ENCODE assay signal across 17 cellular contexts in the genomic region with DNA sequence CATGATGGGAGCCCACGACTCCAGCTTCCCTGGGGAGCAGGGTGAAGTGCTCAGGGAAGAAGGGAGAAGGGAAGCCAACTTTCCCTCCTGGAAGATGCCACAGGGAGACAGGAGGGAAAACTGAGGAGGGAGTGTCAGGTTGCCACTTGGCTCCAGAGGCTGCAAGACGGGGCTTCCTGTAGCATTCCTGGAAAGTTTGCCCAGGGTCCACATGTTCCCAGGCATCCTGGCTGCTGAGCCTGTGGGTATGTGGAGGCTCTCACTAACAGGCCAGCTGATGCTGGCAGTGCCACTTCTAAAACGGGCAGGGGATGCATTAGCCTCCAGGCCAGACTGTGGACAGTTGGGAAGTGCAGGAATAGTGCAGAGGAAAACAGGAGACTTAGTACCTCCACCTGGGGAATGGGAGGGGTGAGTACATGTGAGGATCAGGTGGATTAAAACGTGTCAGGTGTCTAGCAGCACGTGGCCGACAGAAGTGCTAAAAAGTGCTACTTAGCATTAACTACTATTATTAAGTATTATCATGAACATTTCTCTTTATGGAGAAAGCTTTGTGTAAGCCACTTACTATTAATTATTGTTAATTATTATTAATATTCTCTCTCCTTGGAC. TPM values are rescaled to one million over a fixed set of nuclear protein-coding genes. Genes with fewer than 3 reads are reported as not detected.
DNase-seq lines count a peak whose midpoint lies in the region; ATAC-seq, FAIRE-seq and TF ChIP-seq lines count a peak whose summit lies in the region.
"Had no signal": no experiment of that assay in that cellular context is flagged by ENCODE, and none has a peak within 500 bp of the region (broad histone marks: within the 10 kb centered on the region; RNA-seq: fewer than 3 reads in every experiment).

No MANE protein-coding gene starts in this region.

- no peak for TF ChIP-seq RAD21 in IMR-90 (IDR thresholded peaks at IDR 0.05; ENCODE audit: low read length)
- TF ChIP-seq RAD21 in H1 (IDR thresholded peaks at IDR 0.05 in 1 of 2, conservative IDR thresholded peaks at IDR 0.05 in 1 of 2; ENCODE audit: low read depth in 2 of 2, low read length in 2 of 2): no peak

- H3K56ac ChIP-seq in IMR-90 (ENCODE audit: extremely low read depth, insufficient read depth, low read length): no peak overlapping the region
- no peak overlapping the region for H3K56ac ChIP-seq in H1 (replicated peaks; ENCODE audit: insufficient read length, low read depth, low read length)

- H3K18ac ChIP-seq in IMR-90 (ENCODE audit: low read depth, low read length) (no peak overlapping the region), H1 (ENCODE audit: extremely low read depth, low read length) (no peak overlapping the region)

- H4K91ac ChIP-seq in IMR-90 (ENCODE audit: insufficient read depth, low read depth, low read length) (no peak overlapping the region), H1 (replicated peaks; ENCODE audit: insufficient read length, low read length) (no peak overlapping the region)

- no peak overlapping the region for H2AK9ac ChIP-seq in IMR-90 (replicated peaks; ENCODE audit: low read depth, low read length, poor library complexity)

- intact Hi-C loops in IMR-90 (cut with micrococcal nuclease): no loop called here
- intact Hi-C loops in pancreas (cut with DNase I): no loop called here

- ATAC-seq in IMR-90 (ENCODE audit: low read depth): no peak
- ATAC-seq in RWPE2 (ENCODE audit: low read depth): 0 out of 3 replicates have a peak, but pooled peaks have one; percentile 17
- peak; percentile 51 to 67 (median 59) for ATAC-seq in pancreas
- ATAC-seq: A549, GM12878, GM23338 had no signal

- H3K4ac ChIP-seq in IMR-90 (ENCODE audit: low read depth, low read length): no peak overlapping the region
- H3K4ac ChIP-seq in H1 (replicated peaks; ENCODE audit: insufficient read length, low read depth, low read length): no peak overlapping the region

- H2BK20ac ChIP-seq in IMR-90 (ENCODE audit: low read depth, low read length): no peak overlapping the region
- no peak overlapping the region for H2BK20ac ChIP-seq in H1 (ENCODE audit: low read length)

- no peak for TF ChIP-seq CTCF in IMR-90 (conservative IDR thresholded peaks at IDR 0.05; ENCODE audit: low read depth, low read length)
- no peak for TF ChIP-seq CTCF in RWPE2 (IDR thresholded peaks at IDR 0.05; ENCODE audit: poor library complexity, severe bottlenecking)
- no peak for TF ChIP-seq CTCF in H1 (IDR thresholded peaks at IDR 0.05; ENCODE audit: control extremely low read depth in 1 of 3, insufficient read depth in 1 of 3, low read depth in 1 of 3, low read length in 3 of 3)
- no peak for TF ChIP-seq CTCF in pancreas (IDR thresholded peaks at IDR 0.05)

- CTCF ChIA-PET in IMR-90 (lab: Yijun Ruan, JAX) (interaction anchor here (0.6 to 0.8 kb wide), 2 partner anchors 51 to 78 kb away, joined by 3 read pairs; a partner anchor contains a TSS), H1 (lab: Charles Lee; ENCODE audit: partially characterized antibody) (interaction anchor here (0.6 to 1.7 kb wide), 4 partner anchors 10 to 50 kb away, joined by 3 to 9 read pairs (median 3); no protein-coding TSS in a partner anchor)

- no TSS peak for BruUV-seq in IMR-90 (replicated peaks; lab: Mats Ljungman, UMichigan)

- H3K4me2 ChIP-seq in IMR-90 (ENCODE audit: low read depth, low read length): no peak overlapping the region
- H3K4me2 ChIP-seq in H1 (ENCODE audit: insufficient read depth in 1 of 2, low read depth in 2 of 2, low read length in 2 of 2): no peak overlapping the region
- H3K4me2 ChIP-seq: A549, GM23338 had no signal

- H3K4me3 Mint-ChIP-seq in T-helper 2 cell treated with Interferon-gamma antibody and Interleukin-4, amounts not matched to agents 5 μg/mL and 100 μg/mL, for 36 hours: no peak overlapping the region
- H3K4me3 Mint-ChIP-seq: CD4-positive, alpha-beta memory T cell; GM23338; H9 had no signal

- H2BK5ac ChIP-seq in IMR-90 (ENCODE audit: low read depth, low read length, poor library complexity, severe bottlenecking): no peak overlapping the region
- no peak overlapping the region for H2BK5ac ChIP-seq in H1 (ENCODE audit: low read depth, low read length)

- no peak for TF ChIP-seq EP300 in H1 (IDR thresholded peaks at IDR 0.05; ENCODE audit: borderline replicate concordance in 1 of 2, low read depth in 2 of 2, low read length in 2 of 2)

- no peaks in the 10 kb centered on the region for H3K36me3 ChIP-seq in IMR-90 (ENCODE audit: control insufficient read depth, insufficient read depth, low read length)
- no peaks in the 10 kb centered on the region for H3K36me3 ChIP-seq in RWPE2 (ENCODE audit: low read depth)
- no peaks in the 10 kb centered on the region for H3K36me3 ChIP-seq in H1 (ENCODE audit: control insufficient read depth in 2 of 4, insufficient read depth in 4 of 4, low read length in 3 of 4)
- no peaks in the 10 kb centered on the region for H3K36me3 ChIP-seq in pancreas
- H3K36me3 ChIP-seq: BE2C had no signal

- H2AFZ ChIP-seq in IMR-90 (replicated peaks; ENCODE audit: low read length, poor library complexity) (peak overlapping the region; percentile 54), H1 (ENCODE audit: low read length) (no peak overlapping the region)

- H3K23ac ChIP-seq in IMR-90 (ENCODE audit: low read depth, low read length): no peak overlapping the region
- H3K23ac ChIP-seq in H1 (ENCODE audit: insufficient read length): no peak overlapping the region

- WGBS in IMR-90 (ENCODE audit: extremely low coverage in 2 of 2, insufficient read length in 1 of 2), 2 experiments: 80% methylated on average over 1 of the region's 6 CpGs; no CpG with 5 or more reads in 1 of the 2 experiments
- 78% methylated on average over 6 of the region's 6 CpGs; no CpG with 5 or more reads in 1 of the 2 experiments for WGBS in H1 (ENCODE audit: extremely low coverage in 1 of 2, insufficient coverage in 1 of 2, insufficient read length in 1 of 2, insufficient replicate concordance in 2 of 2, low coverage in 1 of 2, low lambda C conversion rate in 2 of 2, missing lambda C conversion rate in 1 of 2), 2 experiments
- WGBS in pancreas, 2 donors: 36 to 45% methylated on average over 6 of the region's 6 CpGs

- POLR2A ChIA-PET in IMR-90 (lab: Charles Lee; ENCODE audit: unreplicated experiment): no interaction called here
- POLR2A ChIA-PET in H1 (lab: Charles Lee; ENCODE audit: partially characterized antibody): no interaction called here

- H3K4me1 ChIP-seq in IMR-90 (ENCODE audit: control insufficient read depth, insufficient read depth, low read length) (peaks cover 12% of the 10 kb centered on the region), RWPE2 (ENCODE audit: insufficient read depth, poor library complexity, severe bottlenecking) (no peaks in the 10 kb centered on the region), H1 (replicated peaks in 1 of 4; ENCODE audit: control insufficient read depth in 3 of 4, insufficient read depth in 4 of 4, low read length in 3 of 4) (peaks cover 0 to 5% (median 3%) of the 10 kb centered on the region in 4 experiments; a peak in 3 of 7 replicates), pancreas (peaks cover 17 to 34% (median 23%) of the 10 kb centered on the region in 3 donors)
- H3K4me1 ChIP-seq: A549, BE2C had no signal

- H3K9ac ChIP-seq in IMR-90 (ENCODE audit: low read depth, low read length): no peak overlapping the region
- no peak overlapping the region for H3K9ac ChIP-seq in H1 (replicated peaks in 1 of 4; ENCODE audit: extremely low read depth in 1 of 4, low read depth in 3 of 4, low read length in 3 of 4)

- TF ChIP-seq POLR2A in IMR-90 (IDR thresholded peaks at IDR 0.05; ENCODE audit: low read depth, low read length): no peak
- TF ChIP-seq POLR2A in H1 (IDR thresholded peaks at IDR 0.05; ENCODE audit: control extremely low read depth in 1 of 2, low read depth in 2 of 2, low read length in 2 of 2): no peak

- no peak overlapping the region for H3K4me3 ChIP-seq in IMR-90 (ENCODE audit: insufficient read depth, low read depth, low read length)
- H3K4me3 ChIP-seq in RWPE2 (ENCODE audit: severe bottlenecking): no peak overlapping the region
- no peak overlapping the region for H3K4me3 ChIP-seq in H1 (ENCODE audit: extremely low read depth in 1 of 4, insufficient read depth in 2 of 4, low read depth in 3 of 4, low read length in 4 of 4)
- H3K4me3 ChIP-seq in pancreas: no peak overlapping the region
- H3K4me3 ChIP-seq: A549, GM12878, GM23338 had no signal

- peak overlapping the region; percentile 50; the same call in 1 of the 2 replicates for H2BK12ac ChIP-seq in H1 (ENCODE audit: low read depth, low read length)

- no peaks in the 10 kb centered on the region for H3K36me3 Mint-ChIP-seq in T-helper 2 cell treated with Interferon-gamma antibody and Interleukin-4, amounts not matched to agents 5 μg/mL and 100 μg/mL, for 36 hours (ENCODE audit: low read depth)
- H3K36me3 Mint-ChIP-seq: CD4-positive, alpha-beta memory T cell had no signal

- peaks cover 18% of the 10 kb centered on the region for H3K9me3 Mint-ChIP-seq in T-helper 2 cell treated with Interferon-gamma antibody and Interleukin-4, amounts not matched to agents 5 μg/mL and 100 μg/mL, for 36 hours

- H2BK15ac ChIP-seq in IMR-90 (ENCODE audit: low read depth, low read length): no peak overlapping the region
- H2BK15ac ChIP-seq in H1 (ENCODE audit: low read length): no peak overlapping the region

- no peaks in the 10 kb centered on the region for H3K4me1 Mint-ChIP-seq in T-helper 2 cell treated with Interferon-gamma antibody and Interleukin-4, amounts not matched to agents 5 μg/mL and 100 μg/mL, for 36 hours (ENCODE audit: low read depth)
- H3K4me1 Mint-ChIP-seq: CD4-positive, alpha-beta memory T cell had no signal

- H4K5ac ChIP-seq in IMR-90 (ENCODE audit: low read depth, low read length) (no peak overlapping the region), H1 (ENCODE audit: insufficient read length, low read depth, low read length) (no peak overlapping the region)

- H3K27ac Mint-ChIP-seq in T-helper 2 cell treated with Interferon-gamma antibody and Interleukin-4, amounts not matched to agents 5 μg/mL and 100 μg/mL, for 36 hours: no peak overlapping the region
- H3K27ac Mint-ChIP-seq: CD4-positive, alpha-beta memory T cell; GM23338; H9 had no signal

- H2BK120ac ChIP-seq in IMR-90 (ENCODE audit: low read depth, low read length) (no peak overlapping the region), H1 (replicated peaks; ENCODE audit: low read depth, low read length) (no peak overlapping the region)

- H4K20me1 ChIP-seq in IMR-90 (ENCODE audit: insufficient read depth, low read length) (no peaks in the 10 kb centered on the region), H1 (replicated peaks in 1 of 2; ENCODE audit: control insufficient read depth in 1 of 2, insufficient read depth in 2 of 2, low read length in 2 of 2) (no peaks in the 10 kb centered on the region)

- DNase-seq in IMR-90: no peak
- no peak for DNase-seq in RWPE2 (ENCODE audit: low spot score)
- no peak for DNase-seq in H1 (ENCODE audit: low read depth in 1 of 2, low spot score in 2 of 2)
- peak in 1 of 6 donors; percentile 39 for DNase-seq in pancreas
- DNase-seq in T-helper 2 cell treated with Interferon-gamma antibody and Interleukin-4, amounts not matched to agents 5 μg/mL and 100 μg/mL, for 36 hours (ENCODE audit: low spot score): no peak
- DNase-seq in NCI-H748 treated with DMSO at 0.1 percent for 48 hours (lab: John Stamatoyannopoulos, UW): no peak
- DNase-seq: BE2C; CD4-positive, alpha-beta memory T cell; DMS79; H9 had no signal

- H3K79me1 ChIP-seq in IMR-90 (ENCODE audit: low read depth in 1 of 2, low read length in 2 of 2): no peaks in the 10 kb centered on the region
- H3K79me1 ChIP-seq in H1 (ENCODE audit: low read depth, low read length): no peaks in the 10 kb centered on the region

- dilution Hi-C loops in IMR-90 (cut with HindIII; ENCODE audit: low sequenced_read_pairs, unreplicated experiment): no loop called here

- H3K14ac ChIP-seq in IMR-90 (replicated peaks; ENCODE audit: low read depth, low read length) (no peak overlapping the region; the same call in 1 of the 2 replicates), H1 (ENCODE audit: insufficient read length) (no peak overlapping the region)

- in situ Hi-C loops in IMR-90 (cut with MboI; ENCODE audit: low sequenced_read_pairs): no loop called here

- peaks cover 3% of the 10 kb centered on the region; the same call in 1 of the 2 replicates for H3K9me1 ChIP-seq in IMR-90 (ENCODE audit: insufficient read depth, low read length)

- H3K27me3 Mint-ChIP-seq in T-helper 2 cell treated with Interferon-gamma antibody and Interleukin-4, amounts not matched to agents 5 μg/mL and 100 μg/mL, for 36 hours (ENCODE audit: low read depth): no peaks in the 10 kb centered on the region

- no peak overlapping the region for H3K27ac ChIP-seq in IMR-90 (ENCODE audit: insufficient read depth, low read length)
- no peak overlapping the region for H3K27ac ChIP-seq in RWPE2 (ENCODE audit: poor library complexity, severe bottlenecking)
- no peak overlapping the region for H3K27ac ChIP-seq in H1 (ENCODE audit: low read depth, low read length)
- H3K27ac ChIP-seq in pancreas: peak overlapping the region; percentile 22 to 80 (median 52)
- H3K27ac ChIP-seq: A549, C4-2B had no signal

- H3K23me2 ChIP-seq in H1 (ENCODE audit: low read depth, low read length): no peaks in the 10 kb centered on the region

- H2AK5ac ChIP-seq in IMR-90 (ENCODE audit: low read depth, low read length) (0 out of 2 replicates have a peak overlapping the region, but pooled peaks have one; percentile 48), H1 (ENCODE audit: low read depth, low read length) (no peak overlapping the region)

- H3K9me3 ChIP-seq in IMR-90 (ENCODE audit: control insufficient read depth, insufficient read depth, low read length) (peaks cover 6% of the 10 kb centered on the region), RWPE2 (ENCODE audit: severe bottlenecking) (no peaks in the 10 kb centered on the region), H1 (ENCODE audit: insufficient read depth in 2 of 2, low read depth in 1 of 2, low read length in 1 of 2) (peaks cover 6 to 7% of the 10 kb centered on the region in 2 experiments; a peak in 3 of 4 replicates), pancreas (no peaks in the 10 kb centered on the region)
- H3K9me3 ChIP-seq: BE2C had no signal

- H3K79me2 ChIP-seq in H1 (ENCODE audit: control insufficient read depth in 1 of 2, insufficient read depth in 2 of 2, low read length in 2 of 2): no peaks in the 10 kb centered on the region

- H4K8ac ChIP-seq in IMR-90 (ENCODE audit: low read depth in 2 of 2, low read length in 2 of 2) (no peak overlapping the region), H1 (ENCODE audit: extremely low read depth, insufficient read depth, low read length) (no peak overlapping the region)

- H3K27me3 ChIP-seq in IMR-90 (ENCODE audit: control insufficient read depth, insufficient read depth, low read length) (peaks cover 4% of the 10 kb centered on the region; the same call in 1 of the 2 replicates), RWPE2 (ENCODE audit: insufficient read depth, poor library complexity, severe bottlenecking) (no peaks in the 10 kb centered on the region), H1 (replicated peaks in 1 of 4; ENCODE audit: control insufficient read depth in 3 of 4, extremely low read depth in 1 of 4, insufficient read depth in 3 of 4, low read length in 3 of 4) (no peaks in the 10 kb centered on the region), pancreas (no peaks in the 10 kb centered on the region)

- no peak for FAIRE-seq in H1 (lab: Jason Lieb, UNC)
- no peak for FAIRE-seq in pancreas (lab: Jason Lieb, UNC)
- FAIRE-seq: GM12878, GM18507 had no signal

RNA-seq across cellular contexts. Expression of a gene that starts 33.2 kb away (rescaled TPM):
- not detected in 2 replicates for total RNA-seq in IMR-90 (2012; rRNA removed)
- polyA plus RNA-seq in IMR-90 (2012; rRNA removed): not detected in 2 replicates
- not detected in 2 replicates for polyA plus RNA-seq in IMR-90 (2012; cell fraction: cytosol; rRNA removed)
- not detected in 2 replicates for polyA plus RNA-seq in IMR-90 (2012; cell fraction: nucleus; rRNA removed; ENCODE audit: low replicate concordance)
- not detected in 2 replicates for total RNA-seq in H1 (2021; fragmentation: NEBNext Ultra II Directional; extraction: Animal tissue kit (Norgen Biotek cat#: 25700))
- polyA plus RNA-seq in H1 (2011; rRNA removed): not detected in 2 replicates
- not detected for polyA plus RNA-seq in H1 (2011; cell fraction: cytosol; rRNA removed)
- polyA plus RNA-seq in H1 (2011; cell fraction: nucleus; rRNA removed): not detected
- not detected in 4 replicates for polyA plus RNA-seq in H1 (2012, experiment 1 of 2)
- not detected for polyA plus RNA-seq in H1 (2012, experiment 2 of 2)
- not detected for polyA plus RNA-seq in H1 (2013, experiment 1 of 2)
- polyA plus RNA-seq in H1 (2013, experiment 2 of 2): not detected
- not detected in 2 replicates for polyA minus RNA-seq in H1 (2011; rRNA and poly(A)+ RNA removed)
- not detected for polyA minus RNA-seq in H1 (2011; cell fraction: cytosol; rRNA and poly(A)+ RNA removed)
- polyA minus RNA-seq in H1 (2011; cell fraction: nucleus; rRNA and poly(A)+ RNA removed): not detected
- total RNA-seq in pancreas: 1 to 10 TPM in 5 of 6 donors, under 1 TPM in 1; 0.88 to 6.4 (median 2.0) TPM
- polyA plus RNA-seq in pancreas: 1 to 10 TPM in 1 of 2 donors, under 1 TPM in 1; 0.59 to 1.3 TPM
- total RNA-seq: CD4-positive, alpha-beta memory T cell; G401; GM12878; GM23338; H9 had no signal
- polyA plus RNA-seq: A549; AG04450; CD4-positive, alpha-beta memory T cell; GM12878; GM23338 had no signal

RNA-seq across cellular contexts. Expression of a gene that starts 51.0 kb away (rescaled TPM):
- 90.2 and 99.7 TPM in 2 replicates for total RNA-seq in IMR-90 (2012; rRNA removed)
- 135 and 136 TPM in 2 replicates for polyA plus RNA-seq in IMR-90 (2012; rRNA removed)
- 134 and 143 TPM in 2 replicates for polyA plus RNA-seq in IMR-90 (2012; cell fraction: cytosol; rRNA removed)
- 216 and 234 TPM in 2 replicates for polyA plus RNA-seq in IMR-90 (2012; cell fraction: nucleus; rRNA removed; ENCODE audit: low replicate concordance)
- 153 and 157 TPM in 2 replicates for total RNA-seq in H1 (2021; fragmentation: NEBNext Ultra II Directional; extraction: Animal tissue kit (Norgen Biotek cat#: 25700))
- polyA plus RNA-seq in H1 (2011; rRNA removed): 15.9 and 20.2 TPM in 2 replicates
- 37.4 TPM for polyA plus RNA-seq in H1 (2011; cell fraction: cytosol; rRNA removed)
- polyA plus RNA-seq in H1 (2011; cell fraction: nucleus; rRNA removed): 71.6 TPM
- 82.9 to 111 TPM (median 107 TPM) in 4 replicates for polyA plus RNA-seq in H1 (2012, experiment 1 of 2)
- 24.2 TPM for polyA plus RNA-seq in H1 (2012, experiment 2 of 2)
- polyA plus RNA-seq in H1 (2013, experiment 1 of 2): 178 TPM
- polyA plus RNA-seq in H1 (2013, experiment 2 of 2): 185 TPM
- 25.7 and 32.9 TPM in 2 replicates for polyA minus RNA-seq in H1 (2011; rRNA and poly(A)+ RNA removed)
- 45.1 TPM for polyA minus RNA-seq in H1 (2011; cell fraction: cytosol; rRNA and poly(A)+ RNA removed)
- polyA minus RNA-seq in H1 (2011; cell fraction: nucleus; rRNA and poly(A)+ RNA removed): 40.6 TPM
- 100 to 1,000 TPM; 339 to 442 (median 354) TPM for total RNA-seq in pancreas
- 100 to 1,000 TPM; 170 to 269 TPM for polyA plus RNA-seq in pancreas

Comparison
In these comparisons a context has a peak if more than half of its experiments do, and no peak if none do; other contexts are left out.
1. H3K27ac ChIP-seq: peak in pancreas (4 of 4); none in IMR-90 (single experiment), RWPE2 (single experiment) and H1 (single experiment).